ENCODE assay signal across 11 cellular contexts in the genomic region with DNA sequence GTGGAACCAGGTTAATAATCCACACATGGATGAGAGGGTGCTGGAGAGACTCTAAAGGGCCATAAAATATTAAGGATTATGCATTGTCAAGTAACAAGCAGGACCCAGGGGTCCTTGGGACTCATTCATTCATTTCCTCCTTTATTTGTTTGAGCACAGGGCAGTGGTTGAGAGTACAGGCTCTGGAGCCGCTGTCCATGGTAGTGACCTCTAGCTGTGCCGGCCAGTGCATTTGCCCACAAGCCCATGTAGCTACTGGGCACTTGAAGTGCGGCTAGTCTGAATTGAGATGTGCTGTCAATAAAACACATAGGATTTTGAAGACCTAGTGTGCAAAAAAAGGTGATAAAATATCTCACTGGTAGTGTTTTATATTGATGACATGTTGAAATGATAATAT.
DNase-seq lines count a peak whose midpoint lies in the region; ATAC-seq and TF ChIP-seq lines count a peak whose summit lies in the region.
"Had no signal": no experiment of that assay in that cellular context is flagged by ENCODE, and none has a peak within 500 bp of the region (broad histone marks: within the 10 kb centered on the region; RNA-seq: fewer than 3 reads in every experiment).

No MANE protein-coding gene starts in this region.

- no peak overlapping the region for H3K27ac ChIP-seq in adrenal gland
- no peak overlapping the region for H3K27ac ChIP-seq in thyroid gland
- H3K27ac ChIP-seq: esophagus muscularis mucosa, testis had no signal

- H3K27me3 Mint-ChIP-seq in activated naive CD4-positive, alpha-beta T cell treated with anti-CD3 and anti-CD28 coated beads for 36 hours (ENCODE audit: low read depth), result no peaks in the 10 kb centered on the region

- H3K9me3 Mint-ChIP-seq in activated naive CD4-positive, alpha-beta T cell treated with anti-CD3 and anti-CD28 coated beads for 36 hours, result no peaks in the 10 kb centered on the region

- H3K27ac Mint-ChIP-seq in activated naive CD4-positive, alpha-beta T cell treated with anti-CD3 and anti-CD28 coated beads for 36 hours, result no peak overlapping the region

- DNase-seq in NOMO-1 treated with DMSO at 0.1 percent for 48 hours (lab: John Stamatoyannopoulos, UW; ENCODE audit: unreplicated experiment) (peak; percentile 2), NOMO-1 treated with dmso at 0.1 percent for 144 hours (lab: John Stamatoyannopoulos, UW; ENCODE audit: unreplicated experiment) (no peak), adrenal gland (peak in 4 of 7 donors; percentile 30 to 51 (median 38)), iPS-NIHi11 (ENCODE audit: low spot score) (peak; percentile 71), thyroid gland (peak; percentile 9 to 30), posterior vena cava (ENCODE audit: low spot score) (no peak)
- no peak for DNase-seq in activated naive CD4-positive, alpha-beta T cell treated with anti-CD3 and anti-CD28 coated beads for 36 hours
- DNase-seq: 8988T, testis had no signal

- H3K36me3 Mint-ChIP-seq in activated naive CD4-positive, alpha-beta T cell treated with anti-CD3 and anti-CD28 coated beads for 36 hours (ENCODE audit: low read depth), result no peaks in the 10 kb centered on the region

- H3K9me3 ChIP-seq in adrenal gland (replicated peaks in 1 of 3) (no peaks in the 10 kb centered on the region), thyroid gland (no peaks in the 10 kb centered on the region)
- H3K9me3 ChIP-seq: esophagus muscularis mucosa, testis had no signal

- H3K4me1 ChIP-seq in adrenal gland (replicated peaks in 1 of 2) (no peaks in the 10 kb centered on the region), thyroid gland (no peaks in the 10 kb centered on the region)
- H3K4me1 ChIP-seq: esophagus muscularis mucosa, testis had no signal

- CTCF ChIA-PET in activated naive CD4-positive, alpha-beta T cell treated with anti-CD3 and anti-CD28 coated beads for 36 hours (lab: Charles Lee), result interaction anchor here (1.0 to 1.5 kb wide), 2 partner anchors 12 to 28 kb away, joined by 4 read pairs; no protein-coding TSS in a partner anchor

- no peaks in the 10 kb centered on the region for H3K36me3 ChIP-seq in adrenal gland (replicated peaks in 1 of 2)
- no peaks in the 10 kb centered on the region for H3K36me3 ChIP-seq in thyroid gland
- H3K36me3 ChIP-seq: esophagus muscularis mucosa had no signal

- H3K27me3 ChIP-seq in adrenal gland (peaks cover 7% of the 10 kb centered on the region), thyroid gland (no peaks in the 10 kb centered on the region)
- H3K27me3 ChIP-seq: esophagus muscularis mucosa, testis had no signal

- TF ChIP-seq POLR2A in adrenal gland (IDR thresholded peaks at IDR 0.05) (no peak), thyroid gland (IDR thresholded peaks at IDR 0.05) (no peak)

- ATAC-seq in GM21786 (IDR thresholded peaks at IDR 0.05; ENCODE audit: unreplicated experiment), result no peak

- H3K4me1 Mint-ChIP-seq in activated naive CD4-positive, alpha-beta T cell treated with anti-CD3 and anti-CD28 coated beads for 36 hours (ENCODE audit: low read depth), result no peaks in the 10 kb centered on the region

- WGBS in adrenal gland, 4 donors, result 51 to 76% (median 62%) methylated on average over 3 of the region's 3 CpGs
- WGBS in thyroid gland, 2 donors, result 48 to 51% methylated on average over 3 of the region's 3 CpGs

- TF ChIP-seq CTCF in adrenal gland (IDR thresholded peaks at IDR 0.05) (no peak), thyroid gland (IDR thresholded peaks at IDR 0.05) (no peak)

- H3K4me3 Mint-ChIP-seq in activated naive CD4-positive, alpha-beta T cell treated with anti-CD3 and anti-CD28 coated beads for 36 hours, result no peak overlapping the region

- H3K4me3 ChIP-seq in adrenal gland, result no peak overlapping the region
- no peak overlapping the region for H3K4me3 ChIP-seq in thyroid gland (replicated peaks in 1 of 3)
- H3K4me3 ChIP-seq: esophagus muscularis mucosa, testis had no signal

- intact Hi-C loops in adrenal gland (cut with DNase I) (no loop called here), thyroid gland (cut with DNase I) (no loop called here), posterior vena cava (cut with DNase I) (no loop called here)
- intact Hi-C loops in activated naive CD4-positive, alpha-beta T cell treated with anti-CD3 and anti-CD28 coated beads for 36 hours (cut with micrococcal nuclease), result no loop called here

Comparison
In these comparisons a context has a peak if more than half of its experiments do, and no peak if none do; other contexts are left out.
1. DNase-seq: peak in NOMO-1 treated with DMSO at 0.1 percent for 48 hours (single experiment), adrenal gland (4 of 7), iPS-NIHi11 (single experiment) and thyroid gland (2 of 2); none in NOMO-1 treated with dmso at 0.1 percent for 144 hours (single experiment), activated naive CD4-positive, alpha-beta T cell treated with anti-CD3 and anti-CD28 coated beads for 36 hours (single experiment) and posterior vena cava (single experiment).